In genomic region chr22:29463487-29464088, GRCh38 we compare ENCODE assay signal across 24 cellular contexts. TPM values are rescaled to one million over a fixed set of nuclear protein-coding genes. Genes with fewer than 3 reads are reported as not detected.
DNase-seq lines count a peak whose midpoint lies in the region; ATAC-seq, FAIRE-seq and TF ChIP-seq lines count a peak whose summit lies in the region.
"Had no signal": no experiment of that assay in that cellular context is flagged by ENCODE, and none has a peak within 500 bp of the region (broad histone marks: within the 10 kb centered on the region; RNA-seq: fewer than 3 reads in every experiment).

No MANE protein-coding gene starts in this region.

- no peaks in the 10 kb centered on the region for H3K27me3 ChIP-seq in H7 (ENCODE audit: control insufficient read depth, insufficient read depth, low read length)
- no peaks in the 10 kb centered on the region for H3K27me3 ChIP-seq in vagina
- H3K27me3 ChIP-seq: BE2C had no signal

- H3K27me3 Mint-ChIP-seq in WTC11 (ENCODE audit: low read depth) = peaks cover 3% of the 10 kb centered on the region; the same call in 1 of the 2 replicates
- peaks cover 37% of the 10 kb centered on the region for H3K27me3 Mint-ChIP-seq in nephron progenitor cell (ENCODE audit: low read depth, poor library complexity)

- H3K9me3 ChIP-seq in vagina = no peaks in the 10 kb centered on the region
- H3K9me3 ChIP-seq: BE2C had no signal

- peaks cover 5% of the 10 kb centered on the region for H3K4me1 Mint-ChIP-seq in WTC11
- peaks cover 6% of the 10 kb centered on the region for H3K4me1 Mint-ChIP-seq in nephron progenitor cell
- H3K4me1 Mint-ChIP-seq: CD4-positive, CD25-positive, alpha-beta regulatory T cell; CD8-positive, alpha-beta memory T cell had no signal

- peak; percentile 5 for FAIRE-seq in urothelium cell line (lab: Jason Lieb, UNC)
- FAIRE-seq: A204.1, G401.6, GM12891, GM19239 had no signal

- H3K4me3 Mint-ChIP-seq in WTC11 (no peak overlapping the region), nephron progenitor cell (no peak overlapping the region)
- H3K4me3 Mint-ChIP-seq: CD4-positive, CD25-positive, alpha-beta regulatory T cell; CD8-positive, alpha-beta memory T cell had no signal

- peak; percentile 38 for ATAC-seq in WTC11
- ATAC-seq: HCT116 had no signal

- TF ChIP-seq POLR2A in vagina (IDR thresholded peaks at IDR 0.05) = no peak

- DNase-seq in H7 (peak; percentile 67), WTC11 (ENCODE audit: low spot score) (no peak), nephron progenitor cell (peak; percentile 35), urothelium cell line (ENCODE audit: low spot score) (no peak), vagina (ENCODE audit: extremely low spot score in 2 of 2) (no peak), caudate nucleus (lab: John Stamatoyannopoulos, UW) (no peak), SIG-M5 (lab: John Stamatoyannopoulos, UW) (no peak)
- DNase-seq: ACHN; BE2C; C1 segment of cervical spinal cord; CD4-positive, CD25-positive, alpha-beta regulatory T cell; CD8-positive, alpha-beta memory T cell; COR-L47; DMS 273 treated with DMSO at 0.1 percent for 48 hours; DMS53; DND-41; EL had no signal

- H3K4me1 ChIP-seq in vagina = no peaks in the 10 kb centered on the region
- H3K4me1 ChIP-seq: BE2C had no signal

- intact Hi-C loops in vagina (cut with DNase I) = no loop called here

- no peak overlapping the region for H3K27ac ChIP-seq in vagina
- H3K27ac ChIP-seq in caudate nucleus (ENCODE audit: low read depth, low read length) = no peak overlapping the region

- CTCF ChIA-PET in WTC11 (lab: Charles Lee) = interaction anchor here (0.6 kb wide), 1 partner anchor 34 kb away, joined by 3 read pairs; no protein-coding TSS in a partner anchor

- H3K36me3 ChIP-seq in H7 (replicated peaks; ENCODE audit: control insufficient read depth, insufficient read depth, low read length) = no peaks in the 10 kb centered on the region
- H3K36me3 ChIP-seq in vagina = no peaks in the 10 kb centered on the region
- H3K36me3 ChIP-seq: BE2C had no signal

- H3K27ac Mint-ChIP-seq in WTC11 (peak overlapping the region; percentile 2; the same call in 1 of the 2 replicates), nephron progenitor cell (no peak overlapping the region)
- H3K27ac Mint-ChIP-seq: CD4-positive, CD25-positive, alpha-beta regulatory T cell had no signal

- H3K36me3 Mint-ChIP-seq in WTC11 (no peaks in the 10 kb centered on the region), nephron progenitor cell (ENCODE audit: low read depth) (no peaks in the 10 kb centered on the region)
- H3K36me3 Mint-ChIP-seq: CD4-positive, CD25-positive, alpha-beta regulatory T cell; CD8-positive, alpha-beta memory T cell had no signal

- TF ChIP-seq CTCF in WTC11 (IDR thresholded peaks at IDR 0.05) (no peak), nephron progenitor cell (IDR thresholded peaks at IDR 0.05) (no peak), vagina (IDR thresholded peaks at IDR 0.05) (no peak)

- H3K4me3 ChIP-seq in H7 (ENCODE audit: insufficient read depth, low read depth, low read length) (no peak overlapping the region), vagina (no peak overlapping the region)

- no peaks in the 10 kb centered on the region for H3K9me3 Mint-ChIP-seq in WTC11
- H3K9me3 Mint-ChIP-seq in nephron progenitor cell = no peaks in the 10 kb centered on the region
- H3K9me3 Mint-ChIP-seq: CD4-positive, CD25-positive, alpha-beta regulatory T cell; CD8-positive, alpha-beta memory T cell had no signal

- POLR2A ChIA-PET in WTC11 (lab: Charles Lee) = interaction anchor here (0.6 kb wide), 1 partner anchor 95 kb away, joined by 5 read pairs; no protein-coding TSS in a partner anchor

TF ChIP-seq in WTC11, 78 proteins besides CTCF, POLR2A, EP300 and RAD21 (continues in another document):
- TF ChIP-seq FOXJ3 (CRISPR knock-in tag; IDR thresholded peaks at IDR 0.05; ENCODE audit: borderline replicate concordance) (no peak), ZNF396 (CRISPR knock-in tag; IDR thresholded peaks at IDR 0.05; ENCODE audit: borderline replicate concordance) (no peak), MXD4 (CRISPR knock-in tag; IDR thresholded peaks at IDR 0.05; ENCODE audit: borderline replicate concordance) (no peak), MLX (CRISPR knock-in tag; IDR thresholded peaks at IDR 0.05) (no peak), ELF4 (CRISPR knock-in tag; IDR thresholded peaks at IDR 0.05; ENCODE audit: low read depth) (no peak)
- TF ChIP-seq, protein P1, sequence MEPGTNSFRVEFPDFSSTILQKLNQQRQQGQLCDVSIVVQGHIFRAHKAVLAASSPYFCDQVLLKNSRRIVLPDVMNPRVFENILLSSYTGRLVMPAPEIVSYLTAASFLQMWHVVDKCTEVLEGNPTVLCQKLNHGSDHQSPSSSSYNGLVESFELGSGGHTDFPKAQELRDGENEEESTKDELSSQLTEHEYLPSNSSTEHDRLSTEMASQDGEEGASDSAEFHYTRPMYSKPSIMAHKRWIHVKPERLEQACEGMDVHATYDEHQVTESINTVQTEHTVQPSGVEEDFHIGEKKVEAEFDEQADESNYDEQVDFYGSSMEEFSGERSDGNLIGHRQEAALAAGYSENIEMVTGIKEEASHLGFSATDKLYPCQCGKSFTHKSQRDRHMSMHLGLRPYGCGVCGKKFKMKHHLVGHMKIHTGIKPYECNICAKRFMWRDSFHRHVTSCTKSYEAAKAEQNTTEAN (CRISPR knock-in tag; IDR thresholded peaks at IDR 0.05) = no peak
- TF ChIP-seq, protein P2, sequence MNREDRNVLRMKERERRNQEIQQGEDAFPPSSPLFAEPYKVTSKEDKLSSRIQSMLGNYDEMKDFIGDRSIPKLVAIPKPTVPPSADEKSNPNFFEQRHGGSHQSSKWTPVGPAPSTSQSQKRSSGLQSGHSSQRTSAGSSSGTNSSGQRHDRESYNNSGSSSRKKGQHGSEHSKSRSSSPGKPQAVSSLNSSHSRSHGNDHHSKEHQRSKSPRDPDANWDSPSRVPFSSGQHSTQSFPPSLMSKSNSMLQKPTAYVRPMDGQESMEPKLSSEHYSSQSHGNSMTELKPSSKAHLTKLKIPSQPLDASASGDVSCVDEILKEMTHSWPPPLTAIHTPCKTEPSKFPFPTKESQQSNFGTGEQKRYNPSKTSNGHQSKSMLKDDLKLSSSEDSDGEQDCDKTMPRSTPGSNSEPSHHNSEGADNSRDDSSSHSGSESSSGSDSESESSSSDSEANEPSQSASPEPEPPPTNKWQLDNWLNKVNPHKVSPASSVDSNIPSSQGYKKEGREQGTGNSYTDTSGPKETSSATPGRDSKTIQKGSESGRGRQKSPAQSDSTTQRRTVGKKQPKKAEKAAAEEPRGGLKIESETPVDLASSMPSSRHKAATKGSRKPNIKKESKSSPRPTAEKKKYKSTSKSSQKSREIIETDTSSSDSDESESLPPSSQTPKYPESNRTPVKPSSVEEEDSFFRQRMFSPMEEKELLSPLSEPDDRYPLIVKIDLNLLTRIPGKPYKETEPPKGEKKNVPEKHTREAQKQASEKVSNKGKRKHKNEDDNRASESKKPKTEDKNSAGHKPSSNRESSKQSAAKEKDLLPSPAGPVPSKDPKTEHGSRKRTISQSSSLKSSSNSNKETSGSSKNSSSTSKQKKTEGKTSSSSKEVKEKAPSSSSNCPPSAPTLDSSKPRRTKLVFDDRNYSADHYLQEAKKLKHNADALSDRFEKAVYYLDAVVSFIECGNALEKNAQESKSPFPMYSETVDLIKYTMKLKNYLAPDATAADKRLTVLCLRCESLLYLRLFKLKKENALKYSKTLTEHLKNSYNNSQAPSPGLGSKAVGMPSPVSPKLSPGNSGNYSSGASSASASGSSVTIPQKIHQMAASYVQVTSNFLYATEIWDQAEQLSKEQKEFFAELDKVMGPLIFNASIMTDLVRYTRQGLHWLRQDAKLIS (CRISPR knock-in tag; IDR thresholded peaks at IDR 0.05; ENCODE audit: borderline replicate concordance) = no peak
- TF ChIP-seq, protein P3, sequence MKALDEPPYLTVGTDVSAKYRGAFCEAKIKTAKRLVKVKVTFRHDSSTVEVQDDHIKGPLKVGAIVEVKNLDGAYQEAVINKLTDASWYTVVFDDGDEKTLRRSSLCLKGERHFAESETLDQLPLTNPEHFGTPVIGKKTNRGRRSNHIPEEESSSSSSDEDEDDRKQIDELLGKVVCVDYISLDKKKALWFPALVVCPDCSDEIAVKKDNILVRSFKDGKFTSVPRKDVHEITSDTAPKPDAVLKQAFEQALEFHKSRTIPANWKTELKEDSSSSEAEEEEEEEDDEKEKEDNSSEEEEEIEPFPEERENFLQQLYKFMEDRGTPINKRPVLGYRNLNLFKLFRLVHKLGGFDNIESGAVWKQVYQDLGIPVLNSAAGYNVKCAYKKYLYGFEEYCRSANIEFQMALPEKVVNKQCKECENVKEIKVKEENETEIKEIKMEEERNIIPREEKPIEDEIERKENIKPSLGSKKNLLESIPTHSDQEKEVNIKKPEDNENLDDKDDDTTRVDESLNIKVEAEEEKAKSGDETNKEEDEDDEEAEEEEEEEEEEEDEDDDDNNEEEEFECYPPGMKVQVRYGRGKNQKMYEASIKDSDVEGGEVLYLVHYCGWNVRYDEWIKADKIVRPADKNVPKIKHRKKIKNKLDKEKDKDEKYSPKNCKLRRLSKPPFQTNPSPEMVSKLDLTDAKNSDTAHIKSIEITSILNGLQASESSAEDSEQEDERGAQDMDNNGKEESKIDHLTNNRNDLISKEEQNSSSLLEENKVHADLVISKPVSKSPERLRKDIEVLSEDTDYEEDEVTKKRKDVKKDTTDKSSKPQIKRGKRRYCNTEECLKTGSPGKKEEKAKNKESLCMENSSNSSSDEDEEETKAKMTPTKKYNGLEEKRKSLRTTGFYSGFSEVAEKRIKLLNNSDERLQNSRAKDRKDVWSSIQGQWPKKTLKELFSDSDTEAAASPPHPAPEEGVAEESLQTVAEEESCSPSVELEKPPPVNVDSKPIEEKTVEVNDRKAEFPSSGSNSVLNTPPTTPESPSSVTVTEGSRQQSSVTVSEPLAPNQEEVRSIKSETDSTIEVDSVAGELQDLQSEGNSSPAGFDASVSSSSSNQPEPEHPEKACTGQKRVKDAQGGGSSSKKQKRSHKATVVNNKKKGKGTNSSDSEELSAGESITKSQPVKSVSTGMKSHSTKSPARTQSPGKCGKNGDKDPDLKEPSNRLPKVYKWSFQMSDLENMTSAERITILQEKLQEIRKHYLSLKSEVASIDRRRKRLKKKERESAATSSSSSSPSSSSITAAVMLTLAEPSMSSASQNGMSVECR (CRISPR knock-in tag; IDR thresholded peaks at IDR 0.05; ENCODE audit: borderline replicate concordance) = no peak

RNA-seq across cellular contexts. Expression of gene NEFH, which starts 16.4 kb away (rescaled TPM):
- 1.0 and 2.0 TPM in 2 replicates for total RNA-seq in H7 (2014; rRNA removed; shearing (Covaris generic))
- total RNA-seq in WTC11 (2021) = 2.6 to 3.7 TPM (median 3.7 TPM) in 3 replicates
- total RNA-seq in vagina = 4.2 TPM
- total RNA-seq: H4, HT-29 had no signal

RNA-seq across cellular contexts. Expression of gene RFPL1, which starts 25.2 kb away (rescaled TPM):
- 0.42 TPM in 1 of 2 replicates, not detected in the other for total RNA-seq in H7 (2014; rRNA removed; shearing (Covaris generic))
- not detected in 3 replicates for total RNA-seq in WTC11 (2021)
- not detected for total RNA-seq in vagina
- total RNA-seq: CD4-positive, CD25-positive, alpha-beta regulatory T cell; CD8-positive, alpha-beta memory T cell; HT-29 had no signal

Comparison
In these comparisons a context has a peak if more than half of its experiments do, and no peak if none do; other contexts are left out.
1. DNase-seq: peak in H7 (single experiment) and nephron progenitor cell (single experiment); none in WTC11 (single experiment), urothelium cell line (single experiment), vagina (0 of 2), caudate nucleus (0 of 61) and SIG-M5 (single experiment).